13 cellular contexts compared by ENCODE assay signal in genomic region chr16:78249056-78249455, GRCh38.
A peak's percentile ranks its signal among the peaks of the same experiment; 100 is the strongest.
DNase-seq lines count a peak whose midpoint lies in the region; ATAC-seq and TF ChIP-seq lines count a peak whose summit lies in the region.
"Had no signal": no experiment of that assay in that cellular context is flagged by ENCODE, and none has a peak within 500 bp of the region (broad histone marks: within the 10 kb centered on the region; RNA-seq: fewer than 3 reads in every experiment).

No MANE protein-coding gene starts in this region.

- H3K4me1 ChIP-seq in Caco-2 (peaks cover 62% of the 10 kb centered on the region), endodermal cell (ENCODE audit: control insufficient read depth, insufficient read depth, low read length) (peaks cover 9% of the 10 kb centered on the region), lower lobe of right lung (no peaks in the 10 kb centered on the region)

- H3K36me3 Mint-ChIP-seq in Caco-2 (ENCODE audit: insufficient read depth, unreplicated experiment) (peaks cover 12% of the 10 kb centered on the region), endodermal cell (ENCODE audit: low read depth) (no peaks in the 10 kb centered on the region), HFFc6 (ENCODE audit: low read depth) (peaks cover 4% of the 10 kb centered on the region; the same call in 1 of the 2 replicates)
- no peaks in the 10 kb centered on the region for H3K36me3 Mint-ChIP-seq in CD4-positive, alpha-beta T cell (ENCODE audit: low read depth)
- H3K36me3 Mint-ChIP-seq: natural killer cell had no signal

- no TSS peak for BruUV-seq in Caco-2 (replicated peaks; lab: Mats Ljungman, UMichigan)

- H3K27me3 ChIP-seq in Caco-2 (replicated peaks; ENCODE audit: control insufficient read depth, insufficient read depth, low read length) (no peaks in the 10 kb centered on the region), endodermal cell (ENCODE audit: control insufficient read depth, insufficient read depth, low read length, poor library complexity, severe bottlenecking) (no peaks in the 10 kb centered on the region), lower lobe of right lung (ENCODE audit: low read depth) (no peaks in the 10 kb centered on the region)
- no peaks in the 10 kb centered on the region for H3K27me3 ChIP-seq in CD4-positive, alpha-beta T cell (ENCODE audit: control insufficient read depth, insufficient read depth, low read length)

- 80 to 82% methylated on average over 7 to 13 of the region's 13 CpGs for WGBS in endodermal cell (ENCODE audit: insufficient coverage in 1 of 2, insufficient read length in 1 of 2), 2 experiments

- no peak overlapping the region for H3K4me3 ChIP-seq in Caco-2 (ENCODE audit: low read depth, low read length)
- no peak overlapping the region for H3K4me3 ChIP-seq in endodermal cell (ENCODE audit: low read length)
- H3K4me3 ChIP-seq in lower lobe of right lung: no peak overlapping the region

- H3K27ac Mint-ChIP-seq in Caco-2 (ENCODE audit: unreplicated experiment): peak overlapping the region; percentile 83
- H3K27ac Mint-ChIP-seq in endodermal cell: no peak overlapping the region
- no peak overlapping the region for H3K27ac Mint-ChIP-seq in CD4-positive, alpha-beta T cell
- no peak overlapping the region for H3K27ac Mint-ChIP-seq in HFFc6
- H3K27ac Mint-ChIP-seq: B cell, natural killer cell had no signal

- H3K36me3 ChIP-seq in Caco-2 (ENCODE audit: control insufficient read depth, insufficient read depth, low read length) (no peaks in the 10 kb centered on the region; the same call in 1 of the 2 replicates), endodermal cell (ENCODE audit: control insufficient read depth, insufficient read depth, low read length) (no peaks in the 10 kb centered on the region), lower lobe of right lung (no peaks in the 10 kb centered on the region)

- ATAC-seq in lower lobe of right lung (peak; percentile 84 to 92), HG02970 (IDR thresholded peaks at IDR 0.05; ENCODE audit: low FRiP score, unreplicated experiment) (no peak), GM18858 (IDR thresholded peaks at IDR 0.05; ENCODE audit: unreplicated experiment) (no peak)
- no peak for ATAC-seq in CD4-positive, alpha-beta T cell (ENCODE audit: poor library complexity)
- ATAC-seq: natural killer cell had no signal

- peak; percentile 68 to 82 for DNase-seq in Caco-2
- DNase-seq in NCI-H1092 (lab: John Stamatoyannopoulos, UW): peak; percentile 68
- DNase-seq in endodermal cell: peak; percentile 85
- peak; percentile 70 for DNase-seq in lower lobe of right lung
- no peak for DNase-seq in CD4-positive, alpha-beta T cell
- no peak for DNase-seq in HFFc6
- DNase-seq: GDM1; MV-4-11; natural killer cell; NK-92 treated with Interleukin-12 subunit alpha and Interleukin-12 subunit beta, amount 100 ng/mL, for 24 hours had no signal

- H3K27ac ChIP-seq in endodermal cell (ENCODE audit: low read depth, low read length) (no peak overlapping the region), lower lobe of right lung (no peak overlapping the region)
- no peak overlapping the region for H3K27ac ChIP-seq in CD4-positive, alpha-beta T cell (ENCODE audit: low read depth, low read length)

- no peak overlapping the region for H3K9ac ChIP-seq in endodermal cell (ENCODE audit: extremely low read depth, low read length, poor library complexity, severe bottlenecking)

- H3K9me3 ChIP-seq in Caco-2 (no peaks in the 10 kb centered on the region), endodermal cell (ENCODE audit: control insufficient read depth, low read length) (no peaks in the 10 kb centered on the region), lower lobe of right lung (no peaks in the 10 kb centered on the region)
- no peaks in the 10 kb centered on the region for H3K9me3 ChIP-seq in CD4-positive, alpha-beta T cell (ENCODE audit: control insufficient read depth, low read length)

- CTCF ChIA-PET in Caco-2 (lab: Charles Lee): interaction anchor here (0.6 to 0.8 kb wide), 4 partner anchors 19 to 701 kb away, joined by 3 to 6 read pairs (median 3); no protein-coding TSS in a partner anchor
- CTCF ChIA-PET in CD4-positive, alpha-beta T cell (lab: Charles Lee): no interaction called here

- peaks cover 74% of the 10 kb centered on the region for H3K4me1 Mint-ChIP-seq in Caco-2 (ENCODE audit: low read depth, unreplicated experiment)
- H3K4me1 Mint-ChIP-seq in endodermal cell: peaks cover 27% of the 10 kb centered on the region
- H3K4me1 Mint-ChIP-seq in CD4-positive, alpha-beta T cell (ENCODE audit: low read depth): no peaks in the 10 kb centered on the region
- no peaks in the 10 kb centered on the region for H3K4me1 Mint-ChIP-seq in HFFc6 (ENCODE audit: low read depth)
- H3K4me1 Mint-ChIP-seq: B cell had no signal

- H3K27me3 Mint-ChIP-seq in Caco-2 (ENCODE audit: insufficient read depth, unreplicated experiment): no peaks in the 10 kb centered on the region
- H3K27me3 Mint-ChIP-seq in endodermal cell (ENCODE audit: insufficient read depth): peaks cover 14% of the 10 kb centered on the region
- no peaks in the 10 kb centered on the region for H3K27me3 Mint-ChIP-seq in CD4-positive, alpha-beta T cell
- peaks cover 2% of the 10 kb centered on the region; the same call in 1 of the 2 replicates for H3K27me3 Mint-ChIP-seq in HFFc6 (ENCODE audit: insufficient read depth)
- H3K27me3 Mint-ChIP-seq: B cell had no signal

- H3K9me3 Mint-ChIP-seq in Caco-2 (ENCODE audit: unreplicated experiment) (peaks cover 29% of the 10 kb centered on the region), endodermal cell (no peaks in the 10 kb centered on the region), HFFc6 (peaks cover 69% of the 10 kb centered on the region)
- no peaks in the 10 kb centered on the region for H3K9me3 Mint-ChIP-seq in CD4-positive, alpha-beta T cell
- H3K9me3 Mint-ChIP-seq: natural killer cell had no signal

- H3K4me3 Mint-ChIP-seq in Caco-2 (ENCODE audit: unreplicated experiment): peak overlapping the region; percentile 3
- no peak overlapping the region for H3K4me3 Mint-ChIP-seq in endodermal cell
- H3K4me3 Mint-ChIP-seq in CD4-positive, alpha-beta T cell: no peak overlapping the region
- H3K4me3 Mint-ChIP-seq in HFFc6: no peak overlapping the region
- H3K4me3 Mint-ChIP-seq: B cell, natural killer cell had no signal

- TF ChIP-seq CTCF in Caco-2 (IDR thresholded peaks at IDR 0.05; ENCODE audit: insufficient read depth in 1 of 2, low read depth in 1 of 2, low read length in 1 of 2, severe bottlenecking in 1 of 2, unreplicated experiment in 1 of 2) (peak; percentile 9 to 51), endodermal cell (conservative IDR thresholded peaks at IDR 0.05) (peak; percentile 68), lower lobe of right lung (IDR thresholded peaks at IDR 0.05) (no peak), HFFc6 (IDR thresholded peaks at IDR 0.05) (no peak)
- no peak for TF ChIP-seq CTCF in CD4-positive, alpha-beta T cell (IDR thresholded peaks at IDR 0.05)

- POLR2A ChIA-PET in Caco-2 (lab: Charles Lee): interaction anchor here (0.6 kb wide), 1 partner anchor 321 kb away, joined by 3 read pairs; no protein-coding TSS in a partner anchor
- POLR2A ChIA-PET in CD4-positive, alpha-beta T cell (lab: Charles Lee): no interaction called here

- intact Hi-C loops in Caco-2 (cut with micrococcal nuclease; ENCODE audit: unreplicated experiment): loop anchor here (1.0 kb wide), 1 partner anchor 48 kb away; no protein-coding TSS in a partner anchor
- intact Hi-C loops in lower lobe of right lung (cut with DNase I): no loop called here
- intact Hi-C loops in CD4-positive, alpha-beta T cell (cut with DNase I, micrococcal nuclease): no loop called here

Comparison
In these comparisons a context has a peak if more than half of its experiments do, and no peak if none do; other contexts are left out.
1. DNase-seq: peak in Caco-2 (2 of 2), NCI-H1092 (single experiment), endodermal cell (single experiment) and lower lobe of right lung (single experiment); none in CD4-positive, alpha-beta T cell (0 of 10) and HFFc6 (single experiment).
2. CTCF ChIP-seq: peak in Caco-2 (2 of 2) and endodermal cell (single experiment); none in lower lobe of right lung (single experiment), CD4-positive, alpha-beta T cell (single experiment) and HFFc6 (single experiment).
3. ATAC-seq: peak in lower lobe of right lung (2 of 2); none in HG02970 (single experiment), CD4-positive, alpha-beta T cell (single experiment) and GM18858 (single experiment).